Comparison of ENCODE assay signal across 16 cellular contexts in the genomic region with DNA sequence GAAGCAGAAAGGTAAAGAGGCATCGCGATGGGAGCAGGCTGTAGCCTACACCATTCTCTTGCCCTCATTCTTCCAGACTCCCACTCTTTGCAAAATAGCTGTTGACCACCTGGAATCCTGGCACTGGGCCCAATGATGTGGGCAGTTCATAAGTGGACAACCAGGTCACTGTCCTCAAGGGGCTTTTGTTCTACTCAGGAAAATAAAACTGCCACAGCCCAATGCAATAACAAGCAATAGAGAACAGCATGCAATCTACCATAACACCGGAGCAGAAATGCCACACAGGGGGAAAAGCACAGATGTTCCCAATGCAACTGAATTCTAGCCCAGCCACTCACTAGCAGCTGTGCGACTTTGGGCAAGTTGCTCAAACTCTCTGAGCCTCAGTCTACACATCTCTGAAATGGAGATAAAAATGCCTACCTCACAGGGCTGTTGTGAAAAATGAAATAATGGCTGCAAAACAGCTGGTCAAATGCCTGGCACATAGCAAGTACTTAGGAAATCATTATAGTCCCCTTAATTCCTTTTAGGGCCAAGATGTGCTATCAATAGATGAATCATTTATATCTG. TPM values are rescaled to one million over a fixed set of nuclear protein-coding genes. Genes with fewer than 3 reads are reported as not detected.
DNase-seq lines count a peak whose midpoint lies in the region; ATAC-seq, FAIRE-seq and TF ChIP-seq lines count a peak whose summit lies in the region.
"Had no signal": no experiment of that assay in that cellular context is flagged by ENCODE, and none has a peak within 500 bp of the region (broad histone marks: within the 10 kb centered on the region; RNA-seq: fewer than 3 reads in every experiment).

No MANE protein-coding gene starts in this region.

- peaks cover 9% of the 10 kb centered on the region for H3F3A ChIP-seq in MM.1S (ENCODE audit: insufficient read depth, low read length)

- TF ChIP-seq POLR2A in transverse colon (IDR thresholded peaks at IDR 0.05) (no peak), testis (IDR thresholded peaks at IDR 0.05) (no peak)

- H3K4me3 Mint-ChIP-seq in astrocyte (ENCODE audit: unreplicated experiment): peak overlapping the region; percentile 12
- H3K4me3 Mint-ChIP-seq in activated naive CD4-positive, alpha-beta T cell treated with anti-CD3 and anti-CD28 coated beads, Interleukin-2, amount 10 ng/mL, durations not matched to agents 7 days and 5 days: no peak overlapping the region

- peak overlapping the region; percentile 44 for H3K4me2 ChIP-seq in MM.1S (ENCODE audit: low read depth, low read length)
- H3K4me2 ChIP-seq in astrocyte (ENCODE audit: low read length): no peak overlapping the region
- H3K4me2 ChIP-seq in keratinocyte (ENCODE audit: control insufficient read depth, extremely low read depth, insufficient read depth, low read depth, low read length): no peak overlapping the region
- H3K4me2 ChIP-seq: BLaER1 had no signal

- H3K9me1 ChIP-seq in keratinocyte (ENCODE audit: control insufficient read depth, extremely low read depth, insufficient read depth, low read length): no peaks in the 10 kb centered on the region

- intact Hi-C loops in transverse colon (cut with DNase I; ENCODE audit: low total_unique reads) (no loop called here), testis (cut with DNase I; ENCODE audit: low total_unique reads) (no loop called here)

- peaks cover 46% of the 10 kb centered on the region for H3K4me1 Mint-ChIP-seq in astrocyte (ENCODE audit: low read depth, unreplicated experiment)
- H3K4me1 Mint-ChIP-seq in activated naive CD4-positive, alpha-beta T cell treated with anti-CD3 and anti-CD28 coated beads, Interleukin-2, amount 10 ng/mL, durations not matched to agents 7 days and 5 days: no peaks in the 10 kb centered on the region

- no peak for ATAC-seq in HG03039 (IDR thresholded peaks at IDR 0.05; ENCODE audit: unreplicated experiment)

- TF ChIP-seq CTCF in MM.1S (IDR thresholded peaks at IDR 0.05; ENCODE audit: low read length) (no peak), astrocyte (IDR thresholded peaks at IDR 0.05; ENCODE audit: insufficient read depth, low read depth, low read length) (no peak), keratinocyte (optimal IDR thresholded peaks at IDR 0.05 in 1 of 3, IDR thresholded peaks at IDR 0.05 in 1 of 3, conservative IDR thresholded peaks at IDR 0.05 in 1 of 3; ENCODE audit: extremely low read depth in 1 of 3, insufficient read depth in 2 of 3, low read length in 3 of 3) (no peak), transverse colon (IDR thresholded peaks at IDR 0.05) (no peak), testis (IDR thresholded peaks at IDR 0.05) (no peak)

- H3K36me3 Mint-ChIP-seq in astrocyte (ENCODE audit: low read depth, unreplicated experiment): no peaks in the 10 kb centered on the region
- H3K36me3 Mint-ChIP-seq in activated naive CD4-positive, alpha-beta T cell treated with anti-CD3 and anti-CD28 coated beads, Interleukin-2, amount 10 ng/mL, durations not matched to agents 7 days and 5 days: no peaks in the 10 kb centered on the region

- H4K20me1 ChIP-seq in MM.1S (ENCODE audit: insufficient read depth, low read length): no peaks in the 10 kb centered on the region
- no peaks in the 10 kb centered on the region for H4K20me1 ChIP-seq in astrocyte (ENCODE audit: insufficient read depth, low read length)
- no peaks in the 10 kb centered on the region for H4K20me1 ChIP-seq in keratinocyte (ENCODE audit: control insufficient read depth, extremely low read depth, insufficient read depth, low read length)
- H4K20me1 ChIP-seq: BLaER1 had no signal

- H3K27ac Mint-ChIP-seq in astrocyte (ENCODE audit: unreplicated experiment): peak overlapping the region; percentile 99
- no peak overlapping the region for H3K27ac Mint-ChIP-seq in activated naive CD4-positive, alpha-beta T cell treated with anti-CD3 and anti-CD28 coated beads, Interleukin-2, amount 10 ng/mL, durations not matched to agents 7 days and 5 days

- peaks cover 26% of the 10 kb centered on the region for H3K4me1 ChIP-seq in MM.1S (ENCODE audit: low read length)
- H3K4me1 ChIP-seq in astrocyte (ENCODE audit: insufficient read depth, low read length): peaks cover 29% of the 10 kb centered on the region
- H3K4me1 ChIP-seq in keratinocyte (ENCODE audit: control insufficient read depth, extremely low read depth, insufficient read depth, low read length): peaks cover 15% of the 10 kb centered on the region
- H3K4me1 ChIP-seq in transverse colon: peaks cover 0 to 13% (median 11%) of the 10 kb centered on the region in 4 donors
- H3K4me1 ChIP-seq in testis: peaks cover 5% of the 10 kb centered on the region
- H3K4me1 ChIP-seq: adrenal gland had no signal

- in situ Hi-C loops in transverse colon (cut with MboI; ENCODE audit: low pct_ligation_motif_present in 1 of 4, low pct_unique_long_range_greater_than_20kb in 1 of 4, low sequenced_read_pairs in 3 of 4): loop anchor here in 3 of 4 donors (10.0 to 25.0 kb wide), 3 partner anchors 75 to 505 kb away; no protein-coding TSS in a partner anchor

- H2AFZ ChIP-seq in MM.1S (ENCODE audit: low read length): peak overlapping the region; percentile 41
- H2AFZ ChIP-seq in astrocyte (ENCODE audit: low read depth, low read length): no peak overlapping the region
- H2AFZ ChIP-seq in keratinocyte (ENCODE audit: control insufficient read depth, low read length): no peak overlapping the region

- H3K9me3 ChIP-seq in MM.1S (replicated peaks; ENCODE audit: insufficient read depth, low read length) (no peaks in the 10 kb centered on the region), astrocyte (ENCODE audit: insufficient read depth, low read depth, low read length) (no peaks in the 10 kb centered on the region), keratinocyte (ENCODE audit: control insufficient read depth, low read depth, low read length) (no peaks in the 10 kb centered on the region), transverse colon (no peaks in the 10 kb centered on the region), testis (no peaks in the 10 kb centered on the region)
- H3K9me3 ChIP-seq: adrenal gland, BLaER1, neutrophil had no signal

- no peak overlapping the region for H3K4me3 ChIP-seq in MM.1S (ENCODE audit: low read length)
- H3K4me3 ChIP-seq in astrocyte (ENCODE audit: insufficient read depth, low read depth, low read length): no peak overlapping the region
- H3K4me3 ChIP-seq in keratinocyte (ENCODE audit: control insufficient read depth in 2 of 3, extremely low read depth in 1 of 3, insufficient read depth in 2 of 3, low read depth in 1 of 3, low read length in 3 of 3): no peak overlapping the region
- no peak overlapping the region for H3K4me3 ChIP-seq in transverse colon
- H3K4me3 ChIP-seq in testis: no peak overlapping the region
- H3K4me3 ChIP-seq: adrenal gland, BLaER1 had no signal

- FAIRE-seq in astrocyte (lab: Jason Lieb, UNC): no peak
- no peak for FAIRE-seq in keratinocyte (lab: Jason Lieb, UNC)
- FAIRE-seq: TTC549 had no signal

- DNase-seq in MM.1S (no peak), astrocyte (ENCODE audit: low read depth) (no peak), keratinocyte (ENCODE audit: low read depth, low spot score) (no peak), transverse colon (no peak), testis (no peak)
- no peak for DNase-seq in activated naive CD4-positive, alpha-beta T cell treated with anti-CD3 and anti-CD28 coated beads, Interleukin-2, amount 10 ng/mL, durations not matched to agents 7 days and 5 days
- DNase-seq: activated CD4-positive, alpha-beta T cell treated with anti-CD3 and anti-CD28 coated beads, Interleukin-2, amount 50 U/mL, for 4 hours; DMS79; glutamatergic neuron; Kasumi-1; stimulated activated CD4-positive, alpha-beta T cell treated with anti-CD3 and anti-CD28 coated beads, Interleukin-4, amount 100 ng/mL, for 4 hours had no signal

- H3K9me2 ChIP-seq in MM.1S (replicated peaks; ENCODE audit: insufficient read depth, low read length): no peaks in the 10 kb centered on the region

- H3K9ac ChIP-seq in MM.1S (ENCODE audit: low read length): peak overlapping the region; percentile 51
- H3K9ac ChIP-seq in astrocyte (ENCODE audit: low read length): peak overlapping the region; percentile 58
- peak overlapping the region; percentile 31 for H3K9ac ChIP-seq in keratinocyte (ENCODE audit: control insufficient read depth, extremely low read depth, insufficient read depth, low read length)
- H3K9ac ChIP-seq: BLaER1 had no signal

- H3K36me3 ChIP-seq in MM.1S (replicated peaks; ENCODE audit: insufficient read depth, low read length) (no peaks in the 10 kb centered on the region), astrocyte (ENCODE audit: insufficient read depth, low read length) (no peaks in the 10 kb centered on the region), keratinocyte (ENCODE audit: control insufficient read depth in 2 of 2, extremely low read depth in 1 of 2, insufficient read depth in 2 of 2, low read length in 2 of 2) (no peaks in the 10 kb centered on the region), transverse colon (no peaks in the 10 kb centered on the region), testis (ENCODE audit: low read depth, missing control alignments) (no peaks in the 10 kb centered on the region)
- H3K36me3 ChIP-seq: adrenal gland, BLaER1, neutrophil had no signal

- peaks cover 1% of the 10 kb centered on the region for H3K9me3 Mint-ChIP-seq in astrocyte (ENCODE audit: unreplicated experiment)
- no peaks in the 10 kb centered on the region for H3K9me3 Mint-ChIP-seq in activated naive CD4-positive, alpha-beta T cell treated with anti-CD3 and anti-CD28 coated beads, Interleukin-2, amount 10 ng/mL, durations not matched to agents 7 days and 5 days

- dilution Hi-C loops in keratinocyte (cut with MboI; ENCODE audit: extremely low pct_ligation_motif_present, low sequenced_read_pairs): no loop called here

- 90 to 97% methylated on average over 2 to 4 of the region's 4 CpGs for WGBS in transverse colon (ENCODE audit: low coverage in 1 of 2), 2 donors
- 71 to 72% methylated on average over 4 of the region's 4 CpGs for WGBS in testis, 2 donors

- CTCF ChIA-PET in activated naive CD4-positive, alpha-beta T cell treated with anti-CD3 and anti-CD28 coated beads, Interleukin-2, amount 10 ng/mL, durations not matched to agents 7 days and 5 days (lab: Charles Lee): interaction anchor here (1.0 to 3.7 kb wide), 5 partner anchors 10 to 176 kb away, joined by 3 to 15 read pairs (median 6); no protein-coding TSS in a partner anchor

- no peaks in the 10 kb centered on the region for H3K27me3 Mint-ChIP-seq in astrocyte (ENCODE audit: low read depth, unreplicated experiment)
- peaks cover 40% of the 10 kb centered on the region for H3K27me3 Mint-ChIP-seq in activated naive CD4-positive, alpha-beta T cell treated with anti-CD3 and anti-CD28 coated beads, Interleukin-2, amount 10 ng/mL, durations not matched to agents 7 days and 5 days

- H3K79me2 ChIP-seq in MM.1S (ENCODE audit: low read length) (no peaks in the 10 kb centered on the region), astrocyte (ENCODE audit: insufficient read depth, low read length) (no peaks in the 10 kb centered on the region), keratinocyte (ENCODE audit: control insufficient read depth, insufficient read depth, low read length) (no peaks in the 10 kb centered on the region)

- no peak for TF ChIP-seq EP300 in transverse colon (IDR thresholded peaks at IDR 0.05; ENCODE audit: low read depth)

- H3K27me3 ChIP-seq in MM.1S (replicated peaks; ENCODE audit: insufficient read depth, low read length) (no peaks in the 10 kb centered on the region), astrocyte (ENCODE audit: insufficient read depth, low read length) (no peaks in the 10 kb centered on the region), keratinocyte (ENCODE audit: control insufficient read depth, extremely low read depth, insufficient read depth, low read length) (no peaks in the 10 kb centered on the region), transverse colon (no peaks in the 10 kb centered on the region), testis (no peaks in the 10 kb centered on the region)
- H3K27me3 ChIP-seq: adrenal gland, BLaER1, neutrophil had no signal

- H3K27ac ChIP-seq in MM.1S (ENCODE audit: low read length) (peak overlapping the region; percentile 76), astrocyte (ENCODE audit: low read depth, low read length) (no peak overlapping the region), keratinocyte (ENCODE audit: control insufficient read depth, insufficient read depth, low read length) (no peak overlapping the region), transverse colon (peak overlapping the region in 3 of 4 donors; percentile 32 to 69 (median 44)), testis (peak overlapping the region in 1 of 2 donors; percentile 63)
- H3K27ac ChIP-seq: BLaER1, neutrophil had no signal

RNA-seq across cellular contexts. Expression of gene NENF, which starts 56.7 kb away (rescaled TPM):
- total RNA-seq in astrocyte (34.4 and 38.8 TPM in 2 replicates), transverse colon (10 to 100 TPM; 24.2 to 91.5 (median 35.7) TPM), testis (10 to 100 TPM; 33.9 to 54.6 TPM)
- polyA plus RNA-seq in keratinocyte (37.8 to 72.2 TPM (median 65.6 TPM) in 3 replicates), testis (ENCODE audit: insufficient read depth, low read depth, low replicate concordance) (41.6 TPM)
- polyA plus RNA-seq in keratinocyte (2011; ENCODE audit: low read depth): 51.0 TPM
- polyA plus RNA-seq in keratinocyte (2011; cell fraction: cytosol; rRNA removed): 48.5 and 56.2 TPM in 2 replicates
- polyA plus RNA-seq in keratinocyte (2011; cell fraction: nucleus; rRNA removed): 13.9 and 14.0 TPM in 2 replicates
- 45.7 and 68.9 TPM in 2 replicates for polyA plus RNA-seq in keratinocyte (2012; ENCODE audit: low replicate concordance)
- 14.9 to 21.2 TPM (median 20.1 TPM) in 3 replicates for polyA minus RNA-seq in keratinocyte
- 32.8 TPM for polyA minus RNA-seq in keratinocyte (2011; cell fraction: cytosol; rRNA and poly(A)+ RNA removed)
- 3.7 and 5.5 TPM in 2 replicates for polyA minus RNA-seq in keratinocyte (2011; cell fraction: nucleus; rRNA and poly(A)+ RNA removed)

Comparison
In these comparisons a context has a peak if more than half of its experiments do, and no peak if none do; other contexts are left out.
1. H3K27ac ChIP-seq: peak in MM.1S (single experiment) and transverse colon (3 of 4); none in astrocyte (single experiment) and keratinocyte (single experiment).
2. Peak in every context shown above with its lines, with median percentiles within 50 percentile points of each other: H3K9ac ChIP-seq.